ENCODE assay signal across 8 cellular contexts in the genomic region with DNA sequence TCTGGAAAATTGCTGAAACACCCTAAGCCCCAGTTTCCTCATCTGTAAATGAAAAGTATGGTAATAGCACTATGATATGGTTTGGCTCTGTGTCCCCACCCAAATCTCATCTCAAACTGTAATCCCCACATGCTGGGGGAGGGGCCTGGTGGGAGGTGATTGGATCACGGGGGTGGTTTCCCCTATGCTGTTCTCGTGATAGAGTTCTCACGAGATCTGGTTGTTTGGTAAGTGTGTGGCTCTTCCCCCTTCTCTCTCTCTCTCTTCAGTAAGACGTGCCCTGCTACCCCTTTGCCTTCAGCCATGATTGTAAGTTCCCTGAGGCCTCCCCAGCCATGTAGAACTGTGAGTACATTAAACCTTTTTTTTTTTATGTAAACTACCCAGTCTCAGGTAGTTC.
"Had no signal": no experiment of that assay in that cellular context is flagged by ENCODE, and none has a peak within 500 bp of the region (broad histone marks: within the 10 kb centered on the region; RNA-seq: fewer than 3 reads in every experiment).

No MANE protein-coding gene starts in this region.

- H3K27ac ChIP-seq: KMS-11 had no signal

- H3K9me3 ChIP-seq: HAP-1 had no signal

- H3K4me2 ChIP-seq: GM23338, KMS-11 had no signal

- H3K4me1 Mint-ChIP-seq: GM23338 had no signal

- H3K4me1 ChIP-seq: HAP-1 had no signal

- DNase-seq: HFFc6, IMR-90, Karpas-422, KBM-7 had no signal

- H3K4me3 Mint-ChIP-seq: GM23338, HFFc6 had no signal

- ATAC-seq: GM23338, HCT116 had no signal

- H3K4me3 ChIP-seq: GM23338, HAP-1 had no signal

- H3K27ac Mint-ChIP-seq: GM23338, HFFc6 had no signal

- H3K36me3 ChIP-seq: HAP-1 had no signal

- H3K9ac ChIP-seq: KMS-11 had no signal
